23 cellular contexts compared by ENCODE assay signal in the genomic region with DNA sequence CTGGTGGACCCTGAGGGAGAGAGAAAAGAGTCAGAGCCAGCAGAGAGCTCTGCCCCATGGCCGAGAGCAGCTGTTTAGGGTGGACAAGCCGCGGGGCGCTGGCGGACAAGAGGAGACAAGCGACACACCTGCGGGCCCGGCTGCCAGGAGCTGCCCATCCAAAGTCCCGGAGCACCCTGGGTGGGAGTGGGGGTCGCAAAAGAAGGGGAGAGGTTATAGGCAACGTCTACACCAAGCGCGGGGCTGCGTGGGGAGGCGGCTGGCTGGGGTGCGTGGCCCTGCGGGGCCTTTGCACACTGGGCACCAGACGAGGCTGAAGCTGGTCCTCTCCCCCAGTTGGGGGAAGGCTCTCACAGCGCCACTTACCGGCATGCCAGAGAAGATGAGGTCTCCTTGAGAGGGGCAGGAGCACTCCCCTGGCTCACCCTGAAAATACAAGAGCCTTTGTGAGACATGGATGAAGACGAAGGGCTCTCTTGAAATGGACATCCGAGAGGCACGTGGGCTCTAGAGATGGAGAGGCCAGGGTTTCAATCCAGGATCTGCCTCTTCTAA. TPM values are rescaled to one million over a fixed set of nuclear protein-coding genes. Genes with fewer than 3 reads are reported as not detected.
DNase-seq lines count a peak whose midpoint lies in the region; ATAC-seq, FAIRE-seq and TF ChIP-seq lines count a peak whose summit lies in the region.
"Had no signal": no experiment of that assay in that cellular context is flagged by ENCODE, and none has a peak within 500 bp of the region (broad histone marks: within the 10 kb centered on the region; RNA-seq: fewer than 3 reads in every experiment).

No MANE protein-coding gene starts in this region.

- H3K36me3 Mint-ChIP-seq in H9 (ENCODE audit: insufficient read depth in 1 of 3, low read depth in 3 of 3): no peaks in the 10 kb centered on the region

- in situ Hi-C loops in brain microvascular endothelial cell (cut with HindIII; ENCODE audit: low pct_ligation_motif_present, low sequenced_read_pairs): no loop called here

- no peak overlapping the region for H2BK5ac ChIP-seq in H9 (ENCODE audit: insufficient read length, low read length)
- no peak overlapping the region for H2BK5ac ChIP-seq in mesenchymal stem cell (ENCODE audit: low read depth, low read length, poor library complexity, severe bottlenecking)

- no peak overlapping the region for H3K56ac ChIP-seq in H9 (ENCODE audit: insufficient read length, low read depth, low read length)

- H2BK120ac ChIP-seq in H9 (ENCODE audit: low read depth, low read length, poor library complexity, severe bottlenecking) (no peak overlapping the region), mesenchymal stem cell (ENCODE audit: low read depth, low read length) (no peak overlapping the region)

- WGBS in H9 (ENCODE audit: extremely low coverage, insufficient read length, low lambda C conversion rate): no CpG with 5 or more reads among the region's 23 CpGs
- WGBS in mesenchymal stem cell: 90% methylated on average over 23 of the region's 23 CpGs

- no peak overlapping the region; a peak in 1 of 7 replicates for H3K27ac Mint-ChIP-seq in H9
- H3K27ac Mint-ChIP-seq: CD4-positive, alpha-beta T cell had no signal

- ATAC-seq in GM18909 (IDR thresholded peaks at IDR 0.05; ENCODE audit: poor library complexity, unreplicated experiment): no peak

- no peak overlapping the region for H2AFZ ChIP-seq in H9 (ENCODE audit: low read length)
- no peak overlapping the region for H2AFZ ChIP-seq in mesenchymal stem cell (ENCODE audit: low read depth, low read length)

- H2BK15ac ChIP-seq in H9 (ENCODE audit: low read depth, low read length) (no peak overlapping the region), mesenchymal stem cell (ENCODE audit: low read depth, poor library complexity, severe bottlenecking) (no peak overlapping the region)

- H3K4me1 ChIP-seq in H9 (ENCODE audit: insufficient read depth, low read length) (no peaks in the 10 kb centered on the region), mesenchymal stem cell (ENCODE audit: control insufficient read depth, insufficient read depth, low read depth, low read length) (peaks cover 18% of the 10 kb centered on the region)
- H3K4me1 ChIP-seq: A549 had no signal

- H3K4me3 ChIP-seq in brain microvascular endothelial cell (ENCODE audit: low read depth, low read length): no peak overlapping the region
- no peak overlapping the region for H3K4me3 ChIP-seq in mesenchymal stem cell (ENCODE audit: insufficient read depth in 1 of 2, low read depth in 1 of 2, low read length in 2 of 2)
- H3K4me3 ChIP-seq: A549; BLaER1 treated with 17β-estradiol and CSF1 and Interleukin-3, amounts not matched to agents 10 nM and 100 nM; SJSA1 had no signal

- H2AK5ac ChIP-seq in H9 (ENCODE audit: insufficient read length, low read length) (no peak overlapping the region), mesenchymal stem cell (ENCODE audit: low read length, severe bottlenecking) (no peak overlapping the region)

- H3K79me1 ChIP-seq in H9 (ENCODE audit: insufficient read depth, low read depth, low read length, poor library complexity, severe bottlenecking) (no peaks in the 10 kb centered on the region), mesenchymal stem cell (replicated peaks; ENCODE audit: low read length, poor library complexity, severe bottlenecking) (no peaks in the 10 kb centered on the region)

- H3K4ac ChIP-seq in H9 (ENCODE audit: low read depth, low read length): no peak overlapping the region
- no peak overlapping the region for H3K4ac ChIP-seq in mesenchymal stem cell (ENCODE audit: low read depth in 1 of 2, low read length in 2 of 2)

- no peak overlapping the region for H4K8ac ChIP-seq in H9 (replicated peaks; ENCODE audit: insufficient read length, low read depth, low read length)
- no peak overlapping the region for H4K8ac ChIP-seq in mesenchymal stem cell (ENCODE audit: low read length)

- peaks cover 2 to 12% of the 10 kb centered on the region in 2 experiments; a peak in 3 of 4 replicates for H3K4me1 Mint-ChIP-seq in H9

- H4K91ac ChIP-seq in H9 (ENCODE audit: insufficient read length, low read depth, low read length): no peak overlapping the region
- H4K91ac ChIP-seq in mesenchymal stem cell (ENCODE audit: low read length): no peak overlapping the region

- H3K27me3 Mint-ChIP-seq in H9 (ENCODE audit: low read depth): no peaks in the 10 kb centered on the region

- H3K14ac ChIP-seq in H9 (ENCODE audit: insufficient read depth, low read length): no peak overlapping the region; the same call in 1 of the 2 replicates
- no peak overlapping the region for H3K14ac ChIP-seq in mesenchymal stem cell (ENCODE audit: low read length in 2 of 2)

- no peaks in the 10 kb centered on the region; a peak in 1 of 5 replicates for H3K9me3 Mint-ChIP-seq in H9
- H3K9me3 Mint-ChIP-seq: CD4-positive, alpha-beta T cell had no signal

- H3K4me3 Mint-ChIP-seq in H9: no peak overlapping the region
- H3K4me3 Mint-ChIP-seq: CD4-positive, alpha-beta T cell had no signal

- H3K23ac ChIP-seq in H9 (ENCODE audit: insufficient read length, low read depth, low read length) (no peak overlapping the region), mesenchymal stem cell (ENCODE audit: low read length in 2 of 2) (no peak overlapping the region)

- H3T11ph ChIP-seq in H9 (ENCODE audit: low read length): no peak overlapping the region

- H2BK20ac ChIP-seq in H9 (ENCODE audit: low read depth, low read length, poor library complexity, severe bottlenecking): no peak overlapping the region

- TF ChIP-seq CTCF in H9 (conservative IDR thresholded peaks at IDR 0.05) (peak; percentile 36; the same call in 1 of the 3 replicates), brain microvascular endothelial cell (IDR thresholded peaks at IDR 0.05; ENCODE audit: low read depth, low read length, missing control alignments) (peak; percentile 29)

- H3K9ac ChIP-seq in H9 (ENCODE audit: extremely low read depth, insufficient read length, low read length): no peak overlapping the region
- H3K9ac ChIP-seq in mesenchymal stem cell (ENCODE audit: low read length): no peak overlapping the region
- H3K9ac ChIP-seq: BLaER1 treated with 17β-estradiol and CSF1 and Interleukin-3, amounts not matched to agents 10 nM and 100 nM had no signal

- H3K27ac ChIP-seq in H9 (ENCODE audit: insufficient read length, low read depth, low read length) (no peak overlapping the region), brain microvascular endothelial cell (no peak overlapping the region), mesenchymal stem cell (ENCODE audit: low read length, poor library complexity, severe bottlenecking) (no peak overlapping the region)
- H3K27ac ChIP-seq: A549; BLaER1 treated with 17β-estradiol and CSF1 and Interleukin-3, amounts not matched to agents 10 nM and 100 nM; SJSA1 had no signal

- H4K20me1 ChIP-seq in H9 (ENCODE audit: control insufficient read depth, insufficient read depth, insufficient read length): no peaks in the 10 kb centered on the region

- no peak overlapping the region for H4K5ac ChIP-seq in H9 (ENCODE audit: insufficient read length, low read depth, low read length)

- H3K9me3 ChIP-seq in H9 (ENCODE audit: control insufficient read depth, low read depth, low read length) (no peaks in the 10 kb centered on the region), mesenchymal stem cell (ENCODE audit: control insufficient read depth, low read length) (no peaks in the 10 kb centered on the region)
- H3K9me3 ChIP-seq: A549; BLaER1 treated with 17β-estradiol and CSF1 and Interleukin-3, amounts not matched to agents 10 nM and 100 nM; SJSA1 had no signal

- peaks cover 4% of the 10 kb centered on the region for H3K36me3 ChIP-seq in brain microvascular endothelial cell (replicated peaks)
- peaks cover 54 to 85% of the 10 kb centered on the region in 2 experiments for H3K36me3 ChIP-seq in mesenchymal stem cell (ENCODE audit: control insufficient read depth in 1 of 2, insufficient read depth in 2 of 2, low read depth in 1 of 2, low read length in 2 of 2)
- H3K36me3 ChIP-seq: BLaER1 treated with 17β-estradiol and CSF1 and Interleukin-3, amounts not matched to agents 10 nM and 100 nM had no signal

- no peak for FAIRE-seq in frontal cortex (lab: Jason Lieb, UNC)
- FAIRE-seq: A549, HTR-8/SVneo, RCC 7860 had no signal

- H3K18ac ChIP-seq in H9 (ENCODE audit: insufficient read length, low read depth, low read length) (no peak overlapping the region), mesenchymal stem cell (ENCODE audit: low read depth in 1 of 2, low read length in 2 of 2) (no peak overlapping the region)

- H3K4me2 ChIP-seq in H9 (ENCODE audit: insufficient read depth, insufficient read length, low read length) (no peak overlapping the region), mesenchymal stem cell (ENCODE audit: low read length, poor library complexity, severe bottlenecking) (no peak overlapping the region)
- H3K4me2 ChIP-seq: A549; BLaER1 treated with 17β-estradiol and CSF1 and Interleukin-3, amounts not matched to agents 10 nM and 100 nM had no signal

- no peaks in the 10 kb centered on the region for H3K23me2 ChIP-seq in H9 (ENCODE audit: insufficient read length, low read depth, low read length, poor library complexity, severe bottlenecking)

- H3K79me2 ChIP-seq in H9 (ENCODE audit: insufficient read depth, low read length): no peaks in the 10 kb centered on the region

- H3K27me3 ChIP-seq in H9 (ENCODE audit: insufficient read depth, low read length) (no peaks in the 10 kb centered on the region), brain microvascular endothelial cell (replicated peaks) (no peaks in the 10 kb centered on the region), mesenchymal stem cell (ENCODE audit: control insufficient read depth in 1 of 2, insufficient read depth in 1 of 2, low read length in 2 of 2) (no peaks in the 10 kb centered on the region)
- H3K27me3 ChIP-seq: BLaER1 treated with 17β-estradiol and CSF1 and Interleukin-3, amounts not matched to agents 10 nM and 100 nM; SJSA1 had no signal

- H2BK12ac ChIP-seq in H9 (ENCODE audit: insufficient read length, low read depth, low read length) (no peak overlapping the region), mesenchymal stem cell (ENCODE audit: low read length in 2 of 2) (no peak overlapping the region)

- DNase-seq in H9 (no peak), RPMI8226 (peak; percentile 50), brain microvascular endothelial cell (no peak), frontal cortex (ENCODE audit: low spot score in 2 of 2) (no peak), mesenchymal stem cell (no peak)
- DNase-seq in activated CD4-positive, alpha-beta T cell treated with anti-CD3 and anti-CD28 coated beads for 1 hour: no peak
- DNase-seq: AML-193; CD4-positive, alpha-beta T cell; DMS53; KBM-7; MV-4-11; NCI-H2029; NCI-H446 treated with DMSO at 0.1 percent for 48 hours; NCI-H526 treated with DMSO at 0.1 percent for 48 hours; OCI-M1; Right ventricle myocardium superior; T-helper 1 cell had no signal

RNA-seq across cellular contexts. Expression of a gene that starts 24.1 kb away (rescaled TPM):
- total RNA-seq in H9 (2021): 6.2 and 6.5 TPM in 2 replicates
- 4.1 TPM for total RNA-seq in frontal cortex
- polyA plus RNA-seq in mesenchymal stem cell (2013, experiment 1 of 2): 20.9 TPM
- 18.3 TPM for polyA plus RNA-seq in mesenchymal stem cell (2013, experiment 2 of 2)
- total RNA-seq: CD4-positive, alpha-beta T cell had no signal

RNA-seq across cellular contexts. Expression of a gene that starts 35.1 kb away (rescaled TPM):
- total RNA-seq in H9 (2021) (40.3 and 43.3 TPM in 2 replicates), frontal cortex (37.9 TPM)
- polyA plus RNA-seq in mesenchymal stem cell (2013, experiment 1 of 2): 56.0 TPM
- polyA plus RNA-seq in mesenchymal stem cell (2013, experiment 2 of 2): 55.6 TPM
